Comparison of ENCODE assay signal across 8 cellular contexts in genomic region chr19:36054733-36055686, GRCh38. TPM values are rescaled to one million over a fixed set of nuclear protein-coding genes. Genes with fewer than 3 reads are reported as not detected.
DNase-seq lines count a peak whose midpoint lies in the region; ATAC-seq, FAIRE-seq and TF ChIP-seq lines count a peak whose summit lies in the region.

Gene WDR62 (plus strand): TSS chr19:36054897. CDS start chr19:36054972, 75 bp downstream.

- no peaks in the 10 kb centered on the region for H3K27me3 ChIP-seq in SK-N-SH (ENCODE audit: insufficient read depth)
- no peaks in the 10 kb centered on the region for H3K27me3 ChIP-seq in pancreas

- DNase-seq in GM10266 (ENCODE audit: extremely low spot score) = peak; percentile 97
- DNase-seq in NCI-H1092 treated with DMSO at 0.1 percent for 48 hours (lab: John Stamatoyannopoulos, UW) = peak; percentile 96
- DNase-seq in SK-N-SH = peak; percentile 96
- DNase-seq in activated naive CD4-positive, alpha-beta T cell treated with anti-CD3 and anti-CD28 coated beads, Interleukin-2, amount 10 ng/mL, durations not matched to agents 7 days and 5 days = peak; percentile 96
- DNase-seq in glutamatergic neuron = peak; percentile 97
- DNase-seq in pancreas = peak; percentile 89 to 97 (median 94)
- DNase-seq in type B pancreatic cell (ENCODE audit: extremely low spot score, unreplicated experiment) = peak; percentile 95

- peaks cover 15% of the 10 kb centered on the region for H3F3A ChIP-seq in SK-N-SH (replicated peaks; ENCODE audit: insufficient read depth)

- intact Hi-C loops in pancreas (cut with DNase I) = no loop called here

- peak within 1 kb of the TSS; percentile 64 to 68 for H3K4me3 ChIP-seq in SK-N-SH (ENCODE audit: low read depth in 2 of 2, low read length in 1 of 2)
- peak within 1 kb of the TSS; percentile 38 to 67 (median 56) for H3K4me3 ChIP-seq in pancreas

- 1% methylated on average over 33 of the region's 76 CpGs for WGBS in SK-N-SH (ENCODE audit: low lambda C conversion rate)
- WGBS in pancreas, 2 donors = 1% methylated on average over 68 to 76 of the region's 76 CpGs

- TF ChIP-seq RAD21 in SK-N-SH (IDR thresholded peaks at IDR 0.05; ENCODE audit: low read length) = no peak

- H3K27me3 Mint-ChIP-seq in activated naive CD4-positive, alpha-beta T cell treated with anti-CD3 and anti-CD28 coated beads, Interleukin-2, amount 10 ng/mL, durations not matched to agents 7 days and 5 days = no peaks in the 10 kb centered on the region
- H3K27me3 Mint-ChIP-seq in glutamatergic neuron (ENCODE audit: unreplicated experiment) = peaks cover 6% of the 10 kb centered on the region
- H3K27me3 Mint-ChIP-seq in type B pancreatic cell = no peaks in the 10 kb centered on the region

- no peak for FAIRE-seq in pancreas (lab: Jason Lieb, UNC)

- CTCF ChIA-PET in SK-N-SH (lab: Yijun Ruan, JAX) = interaction anchor here (1.4 to 3.3 kb wide), 4 partner anchors 12 to 23 kb away, joined by 4 to 16 read pairs (median 4); partner anchors contain the start of gene CLIP3
- CTCF ChIA-PET in activated naive CD4-positive, alpha-beta T cell treated with anti-CD3 and anti-CD28 coated beads, Interleukin-2, amount 10 ng/mL, durations not matched to agents 7 days and 5 days (lab: Charles Lee) = interaction anchor here (0.6 to 0.8 kb wide), 2 partner anchors 25 to 96 kb away, joined by 3 read pairs; no protein-coding TSS in a partner anchor

- no peak for TF ChIP-seq CTCF in GM10266 (IDR thresholded peaks at IDR 0.05; ENCODE audit: control insufficient read depth, insufficient read depth, low read depth, missing control alignments)
- no peak for TF ChIP-seq CTCF in SK-N-SH (IDR thresholded peaks at IDR 0.05)
- peak; percentile 4 for TF ChIP-seq CTCF in glutamatergic neuron (IDR thresholded peaks at IDR 0.05; ENCODE audit: partially characterized antibody, unreplicated experiment)
- no peak for TF ChIP-seq CTCF in pancreas (IDR thresholded peaks at IDR 0.05)
- TF ChIP-seq CTCF in type B pancreatic cell (conservative IDR thresholded peaks at IDR 0.05) = peak; percentile 0

- no peaks in the 10 kb centered on the region for H3K9me3 Mint-ChIP-seq in activated naive CD4-positive, alpha-beta T cell treated with anti-CD3 and anti-CD28 coated beads, Interleukin-2, amount 10 ng/mL, durations not matched to agents 7 days and 5 days
- peaks cover 7% of the 10 kb centered on the region for H3K9me3 Mint-ChIP-seq in glutamatergic neuron (ENCODE audit: unreplicated experiment)
- no peaks in the 10 kb centered on the region for H3K9me3 Mint-ChIP-seq in type B pancreatic cell

- peaks cover 20% of the 10 kb centered on the region for H3K36me3 Mint-ChIP-seq in activated naive CD4-positive, alpha-beta T cell treated with anti-CD3 and anti-CD28 coated beads, Interleukin-2, amount 10 ng/mL, durations not matched to agents 7 days and 5 days
- no peaks in the 10 kb centered on the region for H3K36me3 Mint-ChIP-seq in glutamatergic neuron (ENCODE audit: unreplicated experiment)
- no peaks in the 10 kb centered on the region for H3K36me3 Mint-ChIP-seq in type B pancreatic cell

- H3K9me3 ChIP-seq in SK-N-SH (no peaks in the 10 kb centered on the region), pancreas (no peaks in the 10 kb centered on the region)

- H3K36me3 ChIP-seq in SK-N-SH (replicated peaks in 1 of 2; ENCODE audit: control insufficient read depth in 1 of 2, insufficient read depth in 2 of 2, low read length in 1 of 2) (no peaks in the 10 kb centered on the region), pancreas (no peaks in the 10 kb centered on the region)

- peaks cover 45% of the 10 kb centered on the region for H3K79me2 ChIP-seq in SK-N-SH (ENCODE audit: insufficient read depth)

- H3K27ac ChIP-seq in SK-N-SH (ENCODE audit: low read depth in 2 of 2, low read length in 1 of 2) (peak within 1 kb of the TSS; percentile 95 to 98), pancreas (peak within 1 kb of the TSS; percentile 80 to 96 (median 92))

- H4K20me1 ChIP-seq in SK-N-SH (ENCODE audit: insufficient read depth) = peaks cover 17% of the 10 kb centered on the region; the same call in 1 of the 2 replicates

- H3K4me1 ChIP-seq in SK-N-SH (ENCODE audit: control insufficient read depth in 1 of 2, insufficient read depth in 2 of 2, low read depth in 1 of 2, low read length in 1 of 2) (peaks cover 3 to 5% of the 10 kb centered on the region in 2 experiments; a peak in 2 of 4 replicates), pancreas (peaks cover 0 to 5% (median 4%) of the 10 kb centered on the region in 3 donors)

- peak within 1 kb of the TSS; percentile 76 for H3K9ac ChIP-seq in SK-N-SH

- ATAC-seq in HG02610 (IDR thresholded peaks at IDR 0.05; ENCODE audit: unreplicated experiment) = peak; percentile 69
- peak; percentile 82 to 91 (median 86) for ATAC-seq in pancreas

- POLR2A ChIA-PET in SK-N-SH (lab: Yijun Ruan, JAX) = interaction anchor here (0.6 to 1.6 kb wide), 4 partner anchors 10 to 364 kb away, joined by 3 to 6 read pairs (median 4); partner anchors contain the start of genes ALKBH6 and APLP1

- H3K4me3 Mint-ChIP-seq in activated naive CD4-positive, alpha-beta T cell treated with anti-CD3 and anti-CD28 coated beads, Interleukin-2, amount 10 ng/mL, durations not matched to agents 7 days and 5 days = peak within 1 kb of the TSS; percentile 98
- H3K4me3 Mint-ChIP-seq in glutamatergic neuron (ENCODE audit: unreplicated experiment) = peak within 1 kb of the TSS; percentile 95
- peak within 1 kb of the TSS; percentile 100 for H3K4me3 Mint-ChIP-seq in type B pancreatic cell

- H3K4me1 Mint-ChIP-seq in activated naive CD4-positive, alpha-beta T cell treated with anti-CD3 and anti-CD28 coated beads, Interleukin-2, amount 10 ng/mL, durations not matched to agents 7 days and 5 days = peaks cover 48% of the 10 kb centered on the region
- H3K4me1 Mint-ChIP-seq in glutamatergic neuron (ENCODE audit: low read depth, unreplicated experiment) = peaks cover 3% of the 10 kb centered on the region
- H3K4me1 Mint-ChIP-seq in type B pancreatic cell (ENCODE audit: unreplicated experiment) = peaks cover 10% of the 10 kb centered on the region

- peak within 1 kb of the TSS; percentile 82 for H2AFZ ChIP-seq in SK-N-SH (ENCODE audit: low read depth)

- peak within 1 kb of the TSS; percentile 99 for H3K27ac Mint-ChIP-seq in activated naive CD4-positive, alpha-beta T cell treated with anti-CD3 and anti-CD28 coated beads, Interleukin-2, amount 10 ng/mL, durations not matched to agents 7 days and 5 days
- H3K27ac Mint-ChIP-seq in glutamatergic neuron (ENCODE audit: unreplicated experiment) (peak within 1 kb of the TSS; percentile 98), type B pancreatic cell (peak within 1 kb of the TSS; percentile 98)

- no peaks in the 10 kb centered on the region for H3K9me2 ChIP-seq in SK-N-SH

- no peak for TF ChIP-seq EP300 in SK-N-SH (IDR thresholded peaks at IDR 0.05; ENCODE audit: borderline replicate concordance in 1 of 2, low read depth in 1 of 2, low read length in 1 of 2)

- peak within 1 kb of the TSS; percentile 80 for H3K4me2 ChIP-seq in SK-N-SH

TF ChIP-seq in SK-N-SH, 30 proteins besides CTCF, POLR2A, EP300 and RAD21 (continues in another document):
- TF ChIP-seq MAX (IDR thresholded peaks at IDR 0.05; ENCODE audit: low read depth) (peak; percentile 64; the same call in 1 of the 2 replicates), IRF3 (IDR thresholded peaks at IDR 0.05; ENCODE audit: low read depth, low read length) (peak; percentile 51; the same call in 1 of the 2 replicates), EZH2phosphoT487 (IDR thresholded peaks at IDR 0.05; ENCODE audit: borderline replicate concordance, low read depth) (no peak), GATA2 (CRISPR knock-in tag; IDR thresholded peaks at IDR 0.05) (no peak), ELF1 (IDR thresholded peaks at IDR 0.05) (no peak), PBX3 (IDR thresholded peaks at IDR 0.05) (no peak), MXI1 (IDR thresholded peaks at IDR 0.05; ENCODE audit: low read depth, low read length) (peak; percentile 95), POLR2AphosphoS5 (IDR thresholded peaks at IDR 0.05; ENCODE audit: low read depth, low read length) (no peak), NFIC (IDR thresholded peaks at IDR 0.05; ENCODE audit: borderline replicate concordance) (no peak; the same call in 1 of the 2 replicates), MEF2A (IDR thresholded peaks at IDR 0.05; ENCODE audit: borderline replicate concordance, low read depth) (no peak), YY1 (IDR thresholded peaks at IDR 0.05; ENCODE audit: low read depth) (peak; percentile 56; the same call in 1 of the 2 replicates), FOXM1 (IDR thresholded peaks at IDR 0.05; ENCODE audit: low read depth) (peak; percentile 81), RXRA (IDR thresholded peaks at IDR 0.05; ENCODE audit: borderline replicate concordance, low read depth) (no peak), CHD2 (IDR thresholded peaks at IDR 0.05; ENCODE audit: low read length, partially characterized antibody) (peak; percentile 7), SMC3 (IDR thresholded peaks at IDR 0.05; ENCODE audit: low read depth, low read length) (no peak)

RNA-seq across cellular contexts. Expression of gene WDR62, which starts in this region (rescaled TPM):
- polyA plus RNA-seq in SK-N-SH (2012; rRNA removed) (5.0 and 5.3 TPM in 2 replicates), pancreas (under 1 TPM; 0.42 to 0.49 TPM)
- 1.6 and 3.4 TPM in 2 replicates for polyA plus RNA-seq in SK-N-SH (2012; cell fraction: cytosol; rRNA removed)
- polyA plus RNA-seq in SK-N-SH (2012; cell fraction: nucleus; rRNA removed) = 20.4 and 27.2 TPM in 2 replicates
- total RNA-seq in glutamatergic neuron (ENCODE audit: unreplicated experiment) (5.5 TPM), pancreas (under 1 TPM; 0.12 to 0.47 (median 0.26) TPM), type B pancreatic cell (ENCODE audit: low replicate concordance) (3.3 and 12.5 TPM in 2 replicates)

Comparison
In these comparisons a context has a peak if more than half of its experiments do, and no peak if none do; other contexts are left out.
1. Peak in every context shown above with its lines: DNase-seq, ATAC-seq, H3K4me3 ChIP-seq and H3K27ac ChIP-seq.
2. Peak in DNase-seq, ATAC-seq, H3K4me3 ChIP-seq and H3K27ac ChIP-seq in pancreas; RNA of the gene not detected or under 1 TPM.
3. CTCF ChIP-seq: peak in glutamatergic neuron (single experiment) and type B pancreatic cell (single experiment); none in GM10266 (single experiment), SK-N-SH (single experiment) and pancreas (0 of 4).